2 cellular contexts compared by ENCODE assay signal in the genomic region with DNA sequence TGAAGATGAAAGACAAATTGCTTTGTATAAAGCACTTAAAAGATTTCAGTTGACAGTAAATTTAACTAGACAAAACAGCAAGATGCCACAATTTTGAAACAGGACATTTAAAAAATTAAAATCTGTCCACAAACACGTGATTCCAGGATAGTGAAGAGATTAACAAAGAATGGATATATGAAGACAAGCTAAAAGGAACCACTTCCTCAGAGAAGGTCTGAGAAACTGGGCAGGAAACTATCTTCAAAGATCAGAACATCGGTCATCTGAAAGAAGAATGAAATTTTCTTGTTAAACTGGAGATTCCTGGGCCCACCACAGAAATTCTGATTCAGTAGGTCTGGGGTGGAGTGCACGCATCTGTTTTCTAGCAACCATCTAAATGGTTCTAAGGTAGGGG.
TF ChIP-seq lines count a peak whose summit lies in the region.

No MANE protein-coding gene starts in this region.

TF ChIP-seq in SK-N-SH, 30 proteins besides CTCF, POLR2A, EP300 and RAD21 (continued from another document):
- TF ChIP-seq REST (IDR thresholded peaks at IDR 0.05; ENCODE audit: low read depth, low read length) = no peak
- no peak for TF ChIP-seq YY1 (IDR thresholded peaks at IDR 0.05; ENCODE audit: low read depth)
- no peak for TF ChIP-seq ELF1 (IDR thresholded peaks at IDR 0.05)
- TF ChIP-seq RCOR1 (IDR thresholded peaks at IDR 0.05; ENCODE audit: low read length) = no peak
- TF ChIP-seq MXI1 (IDR thresholded peaks at IDR 0.05; ENCODE audit: low read depth, low read length) = no peak

TF ChIP-seq in SK-N-SH treated with all-trans-retinoic acid at 6 μM for 48 hours, 23 proteins besides CTCF, POLR2A, EP300 and RAD21 (continued from another document):
- TF ChIP-seq TSHZ2 (CRISPR knock-in tag; IDR thresholded peaks at IDR 0.05) (no peak), CSDC2 (CRISPR knock-in tag; IDR thresholded peaks at IDR 0.05) (no peak), POU6F1 (CRISPR knock-in tag; IDR thresholded peaks at IDR 0.05; ENCODE audit: borderline replicate concordance, low read depth) (no peak), ISL1 (CRISPR knock-in tag; IDR thresholded peaks at IDR 0.05) (no peak), TOX (CRISPR knock-in tag; IDR thresholded peaks at IDR 0.05; ENCODE audit: borderline replicate concordance) (no peak), ZC3H10 (CRISPR knock-in tag; IDR thresholded peaks at IDR 0.05) (no peak), RARB (CRISPR knock-in tag; IDR thresholded peaks at IDR 0.05) (no peak), ZNF8 (CRISPR knock-in tag; IDR thresholded peaks at IDR 0.05) (no peak), TCF4 (CRISPR knock-in tag; IDR thresholded peaks at IDR 0.05; ENCODE audit: borderline replicate concordance) (no peak), BACH2 (CRISPR knock-in tag; IDR thresholded peaks at IDR 0.05; ENCODE audit: borderline replicate concordance) (no peak)
